In the genomic region with DNA sequence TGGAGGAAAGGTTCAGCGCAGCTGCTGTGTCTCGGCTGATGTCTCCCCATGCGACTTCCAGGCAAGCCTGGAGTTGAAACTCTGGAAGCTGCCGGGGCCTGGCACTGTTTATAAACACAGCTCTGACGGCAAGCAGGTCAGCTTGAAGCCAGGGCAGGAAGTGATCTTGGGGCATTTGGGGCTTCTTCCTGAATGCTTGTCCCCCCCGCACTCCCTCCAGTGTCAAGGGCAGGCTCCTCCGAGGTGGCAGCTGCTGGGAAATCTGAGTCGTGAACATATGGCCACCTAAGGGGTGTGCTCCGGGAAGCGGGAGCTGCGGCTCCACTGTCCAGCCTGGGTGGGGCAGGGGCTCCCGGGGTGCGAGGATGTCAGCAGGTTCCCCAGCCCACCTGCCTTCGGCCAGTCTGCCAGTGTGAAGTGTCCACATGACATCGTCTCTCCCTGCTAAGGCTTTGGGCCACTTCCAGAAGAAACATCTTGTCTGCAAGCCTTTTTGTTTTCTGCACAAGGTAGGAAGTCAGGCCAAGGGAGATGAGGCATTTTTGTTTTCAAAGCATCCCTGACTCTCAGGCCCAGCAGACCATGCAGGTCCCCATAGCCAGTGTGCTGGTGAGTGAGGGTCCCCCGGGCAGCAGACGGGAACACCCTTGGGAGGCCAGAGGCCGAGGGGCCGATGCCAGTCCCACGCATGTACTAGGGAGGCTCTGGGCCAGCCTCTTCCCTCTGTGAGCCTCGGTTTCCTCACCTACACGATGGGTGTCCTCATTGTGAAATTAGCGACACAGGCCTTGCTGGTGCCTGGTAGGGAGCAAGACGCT, we compare ENCODE assay signal across 10 cellular contexts. TPM values are rescaled to one million over a fixed set of nuclear protein-coding genes. Genes with fewer than 3 reads are reported as not detected.
DNase-seq lines count a peak whose midpoint lies in the region; ATAC-seq, FAIRE-seq and TF ChIP-seq lines count a peak whose summit lies in the region.
"Had no signal": no experiment of that assay in that cellular context is flagged by ENCODE, and none has a peak within 500 bp of the region (broad histone marks: within the 10 kb centered on the region; RNA-seq: fewer than 3 reads in every experiment).

No MANE protein-coding gene starts in this region.

- H3K27me3 Mint-ChIP-seq in MCF 10A (ENCODE audit: insufficient read depth, unreplicated experiment): no peaks in the 10 kb centered on the region
- H3K27me3 Mint-ChIP-seq: activated CD4-positive, alpha-beta T cell treated with anti-CD3 and anti-CD28 coated beads for 36 hours had no signal

- no peak overlapping the region for H3K4me3 Mint-ChIP-seq in MCF 10A (ENCODE audit: unreplicated experiment)

- no peak for FAIRE-seq in D721Med (lab: Jason Lieb, UNC)

- CTCF ChIA-PET in MCF 10A (lab: Yijun Ruan, JAX): interaction anchor here (0.6 to 0.8 kb wide), 2 partner anchors 190 to 230 kb away, joined by 3 read pairs; no protein-coding TSS in a partner anchor

- H3K4me3 ChIP-seq in fibroblast of the aortic adventitia (ENCODE audit: low read depth, low read length): peak overlapping the region; percentile 9

- H3K4me1 Mint-ChIP-seq in MCF 10A (ENCODE audit: insufficient read depth, unreplicated experiment): peaks cover 17% of the 10 kb centered on the region

- POLR2A ChIA-PET in MCF 10A (lab: Yijun Ruan, JAX): interaction anchor here (0.7 to 4.8 kb wide), 2 partner anchors 22 to 25 kb away, joined by 5 to 46 read pairs; a partner anchor contains a TSS

- ATAC-seq in GM21390 (IDR thresholded peaks at IDR 0.05; ENCODE audit: unreplicated experiment): no peak
- no peak for ATAC-seq in HG03378 (IDR thresholded peaks at IDR 0.05; ENCODE audit: unreplicated experiment)
- ATAC-seq: activated CD4-positive, alpha-beta T cell treated with anti-CD3 and anti-CD28 coated beads for 36 hours had no signal

- intact Hi-C loops in MCF 10A (cut with micrococcal nuclease): loop anchor here (5.0 kb wide), 1 partner anchor 42 kb away; no protein-coding TSS in a partner anchor

- no peaks in the 10 kb centered on the region for H3K9me3 Mint-ChIP-seq in MCF 10A (ENCODE audit: unreplicated experiment)

- peak; percentile 13 for DNase-seq in D721Med (ENCODE audit: insufficient read length, low spot score)
- peak; percentile 62 for DNase-seq in NCI-H69 (lab: John Stamatoyannopoulos, UW)
- no peak for DNase-seq in fibroblast of the aortic adventitia (ENCODE audit: low read depth)
- DNase-seq in retina: peak; percentile 28
- no peak for DNase-seq in MCF 10A (ENCODE audit: unreplicated experiment)
- DNase-seq in stimulated activated CD4-positive, alpha-beta T cell treated with anti-CD3 and anti-CD28 coated beads, Interleukin-2, amount 100 ng/mL, for 48 hours: no peak
- DNase-seq: activated CD4-positive, alpha-beta T cell treated with anti-CD3 and anti-CD28 coated beads for 36 hours; occipital lobe had no signal

- TF ChIP-seq CTCF in D721Med (IDR thresholded peaks at IDR 0.05; ENCODE audit: insufficient read depth, missing control alignments) (no peak), fibroblast of the aortic adventitia (IDR thresholded peaks at IDR 0.05; ENCODE audit: insufficient read depth, low read length) (no peak), MCF 10A (IDR thresholded peaks at IDR 0.05; ENCODE audit: unreplicated experiment) (no peak)

- H3K27ac Mint-ChIP-seq in MCF 10A (ENCODE audit: low read depth, unreplicated experiment): no peak overlapping the region
- H3K27ac Mint-ChIP-seq: activated CD4-positive, alpha-beta T cell treated with anti-CD3 and anti-CD28 coated beads for 36 hours had no signal

- no TSS peak for BruUV-seq in MCF 10A (replicated peaks; lab: Mats Ljungman, UMichigan)

- H3K36me3 Mint-ChIP-seq in MCF 10A (ENCODE audit: insufficient read depth, unreplicated experiment): peaks cover 11% of the 10 kb centered on the region

RNA-seq across cellular contexts. Expression of a gene that starts 2.7 kb away (rescaled TPM):
- total RNA-seq in fibroblast of the aortic adventitia (ENCODE audit: low replicate concordance) (21.5 and 23.8 TPM in 2 replicates), MCF 10A (2022) (15.1 and 31.4 TPM in 2 replicates)

RNA-seq across cellular contexts. Expression of a gene that starts 24.9 kb away (rescaled TPM):
- 1,127 and 1,964 TPM in 2 replicates for total RNA-seq in fibroblast of the aortic adventitia (ENCODE audit: low replicate concordance)
- total RNA-seq in MCF 10A (2022): 2,296 and 3,126 TPM in 2 replicates

RNA-seq across cellular contexts. Expression of a gene that starts 39.3 kb away (rescaled TPM):
- total RNA-seq in fibroblast of the aortic adventitia (ENCODE audit: low replicate concordance) (64.7 and 82.8 TPM in 2 replicates), MCF 10A (2022) (60.9 and 61.2 TPM in 2 replicates)

RNA-seq across cellular contexts. Expression of a gene that starts 56.5 kb away (rescaled TPM):
- total RNA-seq in fibroblast of the aortic adventitia (ENCODE audit: low replicate concordance) (23.5 and 31.6 TPM in 2 replicates), MCF 10A (2022) (32.7 and 35.1 TPM in 2 replicates)

Comparison
In these comparisons a context has a peak if more than half of its experiments do, and no peak if none do; other contexts are left out.
1. DNase-seq: peak in D721Med (single experiment), NCI-H69 (single experiment) and retina (single experiment); none in fibroblast of the aortic adventitia (single experiment), MCF 10A (single experiment) and stimulated activated CD4-positive, alpha-beta T cell treated with anti-CD3 and anti-CD28 coated beads, Interleukin-2, amount 100 ng/mL, for 48 hours (0 of 2).